24 cellular contexts compared by ENCODE assay signal in the genomic region with DNA sequence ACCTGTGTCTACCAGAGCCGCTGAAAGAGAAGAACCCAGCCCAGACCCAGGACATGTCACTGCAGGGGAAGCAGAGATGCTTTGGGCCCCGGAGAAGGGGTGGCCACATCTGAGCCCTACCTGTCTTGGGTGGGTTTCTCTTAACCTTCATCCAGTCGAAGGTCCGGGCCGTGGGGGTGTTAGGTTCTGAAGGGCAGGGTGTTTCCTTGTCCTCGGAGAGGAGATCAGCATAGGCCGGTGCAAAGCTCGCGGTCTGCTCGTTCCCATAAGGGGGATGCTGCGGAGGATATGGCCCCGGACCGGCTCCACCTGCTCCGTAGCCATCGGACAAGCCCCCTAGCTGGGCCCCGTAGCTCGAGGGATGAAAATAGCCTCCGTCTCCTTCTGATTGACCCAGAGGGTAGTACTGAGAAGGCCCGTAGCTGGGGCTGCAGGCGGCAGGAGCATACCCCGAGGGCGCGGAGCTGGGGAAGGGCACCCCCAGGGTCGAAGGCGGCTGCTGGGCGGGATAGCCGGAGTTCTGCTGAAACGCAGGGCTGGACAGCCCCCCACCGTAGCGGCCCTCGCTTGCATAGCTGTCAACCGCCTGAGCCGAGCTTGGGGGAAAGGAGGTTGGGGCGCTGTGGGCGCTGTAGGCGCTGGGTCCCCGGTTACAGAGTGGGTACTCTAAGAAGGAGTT. TPM values are rescaled to one million over a fixed set of nuclear protein-coding genes. Genes with fewer than 3 reads are reported as not detected.
DNase-seq lines count a peak whose midpoint lies in the region; ATAC-seq, FAIRE-seq and TF ChIP-seq lines count a peak whose summit lies in the region.
"Had no signal": no experiment of that assay in that cellular context is flagged by ENCODE, and none has a peak within 500 bp of the region (broad histone marks: within the 10 kb centered on the region; RNA-seq: fewer than 3 reads in every experiment).

No MANE protein-coding gene starts in this region.

- H3K9me3 ChIP-seq in NT2/D1 (ENCODE audit: insufficient read depth, low read length) (no peaks in the 10 kb centered on the region), esophagus squamous epithelium (no peaks in the 10 kb centered on the region), mesodermal cell (ENCODE audit: control insufficient read depth, low read length) (no peaks in the 10 kb centered on the region)
- H3K9me3 ChIP-seq: HAP-1 had no signal

- peak overlapping the region; percentile 45 for H3K9ac ChIP-seq in NT2/D1 (ENCODE audit: insufficient read length, low read depth)

- 77 to 89% methylated on average over 5 to 7 of the region's 37 CpGs for WGBS in esophagus squamous epithelium, 2 donors
- WGBS in mesodermal cell (ENCODE audit: insufficient coverage in 2 of 2), 2 experiments, result 35 to 46% methylated on average over 35 to 37 of the region's 37 CpGs

- ATAC-seq in HG03175 (IDR thresholded peaks at IDR 0.05; ENCODE audit: unreplicated experiment), result no peak
- ATAC-seq: CD8-positive, alpha-beta T cell had no signal

- H3K4me1 ChIP-seq in NT2/D1 (ENCODE audit: insufficient read depth, insufficient read length), result peaks cover 28% of the 10 kb centered on the region
- H3K4me1 ChIP-seq in esophagus squamous epithelium, result peaks cover 7 to 35% (median 9%) of the 10 kb centered on the region in 3 donors
- peaks cover 26% of the 10 kb centered on the region for H3K4me1 ChIP-seq in mesodermal cell (ENCODE audit: control insufficient read depth, insufficient read depth, low read length, poor library complexity, severe bottlenecking)
- H3K4me1 ChIP-seq: HAP-1 had no signal

- no peak for FAIRE-seq in HTR-8/SVneo (lab: Jason Lieb, UNC)
- FAIRE-seq: D721Med had no signal

- H3K4me3 ChIP-seq in NT2/D1 (ENCODE audit: insufficient read length, low read depth) (no peak overlapping the region), esophagus squamous epithelium (no peak overlapping the region), mesodermal cell (ENCODE audit: extremely low read depth, insufficient read depth, low read length, poor library complexity, severe bottlenecking) (peak overlapping the region; percentile 11)
- H3K4me3 ChIP-seq: HAP-1, PC-9, SK-N-MC had no signal

- no peak for TF ChIP-seq CTCF in esophagus squamous epithelium (IDR thresholded peaks at IDR 0.05)

- H3K36me3 ChIP-seq in NT2/D1 (ENCODE audit: insufficient read depth, insufficient read length, low read length) (no peaks in the 10 kb centered on the region), esophagus squamous epithelium (no peaks in the 10 kb centered on the region), mesodermal cell (ENCODE audit: control insufficient read depth, insufficient read depth, low read length) (no peaks in the 10 kb centered on the region)
- H3K36me3 ChIP-seq: HAP-1 had no signal

- TF ChIP-seq POLR2A in esophagus squamous epithelium (IDR thresholded peaks at IDR 0.05), result no peak

- intact Hi-C loops in esophagus squamous epithelium (cut with DNase I), result no loop called here

- DNase-seq in NT2/D1 (ENCODE audit: low read depth, low spot score), result no peak
- DNase-seq in esophagus squamous epithelium (lab: John Stamatoyannopoulos, UW), result no peak
- peak; percentile 37 for DNase-seq in retina
- DNase-seq in T1000 (lab: John Stamatoyannopoulos, UW), result no peak
- no peak for DNase-seq in activated CD8-positive, alpha-beta memory T cell treated with anti-CD3 and anti-CD28 coated beads, Interleukin-2, amount 50 U/mL, for 4 hours
- DNase-seq in HTR-8/SVneo (ENCODE audit: insufficient read length, low spot score), result no peak
- DNase-seq: CD8-positive, alpha-beta T cell; DND-41; GF-D8; KBM-7; NCI-H1048; NCI-H345; NCI-H69; NK-92 treated with Interleukin-12 subunit alpha and Interleukin-12 subunit beta, amount 100 ng/mL, for 24 hours; PC-9 had no signal

- peak overlapping the region in 3 of 4 donors; percentile 60 to 83 (median 82) for H3K27ac ChIP-seq in esophagus squamous epithelium
- no peak overlapping the region for H3K27ac ChIP-seq in mesodermal cell (ENCODE audit: low read depth, low read length, severe bottlenecking)
- H3K27ac ChIP-seq: PC-9, SK-N-MC had no signal

- H3K27me3 ChIP-seq in NT2/D1 (ENCODE audit: insufficient read depth, insufficient read length) (peaks cover 62% of the 10 kb centered on the region), esophagus squamous epithelium (peaks cover 0 to 48% (median 2%) of the 10 kb centered on the region in 4 donors)

RNA-seq across cellular contexts. Expression of gene HOXB1, which starts 0.5 kb away (rescaled TPM):
- under 1 TPM in 1 of 4 donors, not detected in 3; 0.19 TPM for total RNA-seq in esophagus squamous epithelium
- polyA plus RNA-seq in mesodermal cell (2013, experiment 1 of 2), result 10.0 TPM
- 14.1 TPM for polyA plus RNA-seq in mesodermal cell (2013, experiment 2 of 2)
- total RNA-seq: CD8-positive, alpha-beta T cell; HT1080; M059J; PC-9 had no signal
- polyA plus RNA-seq: AG04450, BJ had no signal

RNA-seq across cellular contexts. Expression of gene HOXB2, which starts 14.6 kb away (rescaled TPM):
- total RNA-seq in esophagus squamous epithelium, result 10 to 100 TPM in 3 of 4 donors, 1 to 10 TPM in 1; 9.2 to 24.2 (median 17.1) TPM
- polyA plus RNA-seq in mesodermal cell (2013, experiment 1 of 2), result 53.6 TPM
- 52.0 TPM for polyA plus RNA-seq in mesodermal cell (2013, experiment 2 of 2)

RNA-seq across cellular contexts. Expression of gene HOXB4, which starts 47.8 kb away (rescaled TPM):
- total RNA-seq in esophagus squamous epithelium, result 1 to 10 TPM in 3 of 4 donors, under 1 TPM in 1; 0.27 to 2.9 (median 1.8) TPM
- polyA plus RNA-seq in mesodermal cell (2013, experiment 1 of 2), result 6.6 TPM
- 7.8 TPM for polyA plus RNA-seq in mesodermal cell (2013, experiment 2 of 2)
- polyA plus RNA-seq: BJ had no signal

RNA-seq across cellular contexts. Expression of gene HOXB3, which starts 59.7 kb away (rescaled TPM):
- 10 to 100 TPM in 1 of 4 donors, 1 to 10 TPM in 3; 2.5 to 11.1 (median 5.8) TPM for total RNA-seq in esophagus squamous epithelium
- polyA plus RNA-seq in mesodermal cell (2013, experiment 1 of 2), result 28.7 TPM
- polyA plus RNA-seq in mesodermal cell (2013, experiment 2 of 2), result 27.8 TPM
- polyA plus RNA-seq: BJ had no signal
